In the genomic region with DNA sequence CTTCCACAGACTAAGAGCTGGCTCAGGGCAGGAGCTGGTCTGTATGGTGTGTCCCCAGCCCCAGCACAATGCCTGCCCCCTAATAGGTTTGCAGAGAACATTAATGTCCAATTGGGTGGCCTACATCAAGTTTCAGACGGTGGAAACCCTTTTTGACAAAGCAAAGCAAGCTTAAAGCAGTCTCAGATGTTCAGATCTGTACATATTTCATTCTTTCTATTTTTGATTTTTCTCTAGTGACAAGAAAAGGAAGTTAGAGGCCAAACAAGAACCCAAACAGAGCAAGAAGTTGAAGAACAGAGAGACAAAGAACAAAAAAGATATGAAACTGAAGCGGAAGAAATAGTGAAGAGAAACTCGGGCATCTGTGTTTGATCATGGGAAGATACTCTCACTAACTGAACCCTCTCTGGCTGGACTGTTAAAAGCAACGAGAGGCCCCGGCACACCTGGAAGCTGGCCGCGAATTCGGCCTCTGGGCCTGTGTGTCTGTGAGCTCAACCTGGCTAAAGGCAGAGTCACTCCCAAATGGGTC, we compare ENCODE assay signal across 19 cellular contexts. TPM values are rescaled to one million over a fixed set of nuclear protein-coding genes. Genes with fewer than 3 reads are reported as not detected.
DNase-seq lines count a peak whose midpoint lies in the region; ATAC-seq and TF ChIP-seq lines count a peak whose summit lies in the region.
"Had no signal": no experiment of that assay in that cellular context is flagged by ENCODE, and none has a peak within 500 bp of the region (broad histone marks: within the 10 kb centered on the region; RNA-seq: fewer than 3 reads in every experiment).

No MANE protein-coding gene starts in this region.

- no peak overlapping the region for H3K4me3 ChIP-seq in sigmoid colon
- H3K4me3 ChIP-seq: dorsolateral prefrontal cortex, lung, MG63, skin epidermis, thoracic aorta had no signal

- H3K9me3 ChIP-seq in sigmoid colon = no peaks in the 10 kb centered on the region
- H3K9me3 ChIP-seq: Caco-2, MG63, neutrophil, thoracic aorta had no signal

- TF ChIP-seq CTCF in sigmoid colon (IDR thresholded peaks at IDR 0.05) = no peak

- H3K9me3 Mint-ChIP-seq in activated CD8-positive, alpha-beta memory T cell treated with anti-CD3 and anti-CD28 coated beads, Interleukin-2, amount 10 ng/mL, durations not matched to agents 7 days and 5 days (ENCODE audit: low read depth) = no peaks in the 10 kb centered on the region
- no peaks in the 10 kb centered on the region for H3K9me3 Mint-ChIP-seq in stimulated activated naive B cell treated with anti-CD40 and anti-IgM and Interleukin-4, amounts not matched to agents 10 μg/mL and 1 μg/mL and 100 μg/mL, for 72 hours
- H3K9me3 Mint-ChIP-seq: activated T-cell treated with anti-CD3 and anti-CD28 coated beads, Interleukin-2, amount 50 U/mL, for 72 hours had no signal

- no peaks in the 10 kb centered on the region for H3K27me3 ChIP-seq in sigmoid colon
- H3K27me3 ChIP-seq: dorsolateral prefrontal cortex, MG63, neutrophil had no signal

- no peak overlapping the region for H3K4me3 Mint-ChIP-seq in activated CD8-positive, alpha-beta memory T cell treated with anti-CD3 and anti-CD28 coated beads, Interleukin-2, amount 10 ng/mL, durations not matched to agents 7 days and 5 days
- peak overlapping the region in 1 of 2 donors; percentile 26 for H3K4me3 Mint-ChIP-seq in stimulated activated naive B cell treated with anti-CD40 and anti-IgM and Interleukin-4, amounts not matched to agents 10 μg/mL and 1 μg/mL and 100 μg/mL, for 72 hours
- H3K4me3 Mint-ChIP-seq: activated T-cell treated with anti-CD3 and anti-CD28 coated beads, Interleukin-2, amount 50 U/mL, for 72 hours had no signal

- TF ChIP-seq POLR2A in sigmoid colon (IDR thresholded peaks at IDR 0.05) = no peak

- 77 to 88% methylated on average over 8 of the region's 8 CpGs for WGBS in sigmoid colon, 2 donors

- TF ChIP-seq EP300 in sigmoid colon (IDR thresholded peaks at IDR 0.05) = no peak

- ATAC-seq in activated CD8-positive, alpha-beta memory T cell treated with anti-CD3 and anti-CD28 coated beads, Interleukin-2, amount 10 ng/mL, durations not matched to agents 7 days and 5 days = no peak
- ATAC-seq in GM21786 (IDR thresholded peaks at IDR 0.05; ENCODE audit: unreplicated experiment) (peak; percentile 47), HG03520 (IDR thresholded peaks at IDR 0.05; ENCODE audit: unreplicated experiment) (peak; percentile 41), GM21619 (IDR thresholded peaks at IDR 0.05; ENCODE audit: unreplicated experiment) (no peak), HG03039 (IDR thresholded peaks at IDR 0.05; ENCODE audit: unreplicated experiment) (no peak)
- ATAC-seq in stimulated activated naive B cell treated with anti-CD40 and anti-IgM and Interleukin-4, amounts not matched to agents 10 μg/mL and 1 μg/mL and 100 μg/mL, for 72 hours (replicated peaks) = peak; percentile 53 to 67
- ATAC-seq: activated T-cell treated with anti-CD3 and anti-CD28 coated beads, Interleukin-2, amount 50 U/mL, for 72 hours had no signal

- no peak overlapping the region for H3K27ac ChIP-seq in sigmoid colon
- H3K27ac ChIP-seq: dorsolateral prefrontal cortex, neutrophil, skin epidermis, thoracic aorta had no signal

- intact Hi-C loops in sigmoid colon (cut with DNase I) = no loop called here

- peak overlapping the region; percentile 60 for H3K27ac Mint-ChIP-seq in activated CD8-positive, alpha-beta memory T cell treated with anti-CD3 and anti-CD28 coated beads, Interleukin-2, amount 10 ng/mL, durations not matched to agents 7 days and 5 days
- H3K27ac Mint-ChIP-seq in stimulated activated naive B cell treated with anti-CD40 and anti-IgM and Interleukin-4, amounts not matched to agents 10 μg/mL and 1 μg/mL and 100 μg/mL, for 72 hours = peak overlapping the region; percentile 81
- H3K27ac Mint-ChIP-seq: activated T-cell treated with anti-CD3 and anti-CD28 coated beads, Interleukin-2, amount 50 U/mL, for 72 hours had no signal

- DNase-seq in activated CD8-positive, alpha-beta memory T cell treated with anti-CD3 and anti-CD28 coated beads, Interleukin-2, amount 10 ng/mL, durations not matched to agents 7 days and 5 days = no peak
- DNase-seq in activated CD8-positive, alpha-beta memory T cell treated with anti-CD3 and anti-CD28 coated beads, Interleukin-2, amount 50 U/mL, for 4 hours = no peak
- no peak for DNase-seq in stimulated activated naive B cell treated with anti-CD40 and anti-IgM and Interleukin-4, amounts not matched to agents 10 μg/mL and 1 μg/mL and 100 μg/mL, for 72 hours
- no peak for DNase-seq in sigmoid colon
- DNase-seq: activated CD4-positive, CD25-positive, alpha-beta regulatory T cell treated with anti-CD3 and anti-CD28 coated beads, Interleukin-2, amount 50 U/mL, for 72 hours; activated T-cell treated with anti-CD3 and anti-CD28 coated beads, Interleukin-2, amount 50 U/mL, for 72 hours; Caco-2; dorsolateral prefrontal cortex; MG63; NCI-H2171 treated with DMSO at 0.1 percent for 48 hours; SW 1271 had no signal

- H3K4me1 ChIP-seq in sigmoid colon = no peaks in the 10 kb centered on the region
- H3K4me1 ChIP-seq: Caco-2 had no signal

- H3K4me1 Mint-ChIP-seq in activated CD8-positive, alpha-beta memory T cell treated with anti-CD3 and anti-CD28 coated beads, Interleukin-2, amount 10 ng/mL, durations not matched to agents 7 days and 5 days = no peaks in the 10 kb centered on the region
- H3K4me1 Mint-ChIP-seq in stimulated activated naive B cell treated with anti-CD40 and anti-IgM and Interleukin-4, amounts not matched to agents 10 μg/mL and 1 μg/mL and 100 μg/mL, for 72 hours = peaks cover 14 to 25% of the 10 kb centered on the region in 2 donors

- no peaks in the 10 kb centered on the region for H3K27me3 Mint-ChIP-seq in activated CD8-positive, alpha-beta memory T cell treated with anti-CD3 and anti-CD28 coated beads, Interleukin-2, amount 10 ng/mL, durations not matched to agents 7 days and 5 days
- H3K27me3 Mint-ChIP-seq in stimulated activated naive B cell treated with anti-CD40 and anti-IgM and Interleukin-4, amounts not matched to agents 10 μg/mL and 1 μg/mL and 100 μg/mL, for 72 hours = no peaks in the 10 kb centered on the region

- peaks cover 44 to 100% (median 62%) of the 10 kb centered on the region in 4 donors for H3K36me3 ChIP-seq in sigmoid colon

- peaks cover 32% of the 10 kb centered on the region for H3K36me3 Mint-ChIP-seq in activated CD8-positive, alpha-beta memory T cell treated with anti-CD3 and anti-CD28 coated beads, Interleukin-2, amount 10 ng/mL, durations not matched to agents 7 days and 5 days
- peaks cover 56 to 75% of the 10 kb centered on the region in 2 donors for H3K36me3 Mint-ChIP-seq in stimulated activated naive B cell treated with anti-CD40 and anti-IgM and Interleukin-4, amounts not matched to agents 10 μg/mL and 1 μg/mL and 100 μg/mL, for 72 hours

- CTCF ChIA-PET in activated CD8-positive, alpha-beta memory T cell treated with anti-CD3 and anti-CD28 coated beads, Interleukin-2, amount 10 ng/mL, durations not matched to agents 7 days and 5 days (lab: Charles Lee) = interaction anchor here (1.3 kb wide), 1 partner anchor 211 kb away, joined by 3 read pairs; the partner anchor contains the start of gene ABTB2

RNA-seq across cellular contexts. Expression of gene NAT10, which starts 40.5 kb away (rescaled TPM):
- total RNA-seq in activated CD8-positive, alpha-beta memory T cell treated with anti-CD3 and anti-CD28 coated beads, Interleukin-2, amount 10 ng/mL, durations not matched to agents 7 days and 5 days = 10 to 100 TPM; 63.8 to 93.9 TPM
- total RNA-seq in sigmoid colon = 10 to 100 TPM; 13.2 to 28.0 (median 19.4) TPM
- 10 to 100 TPM in 1 of 3 donors, 1 to 10 TPM in 2; 5.3 to 35.4 (median 7.2) TPM for polyA plus RNA-seq in sigmoid colon

Comparison
In these comparisons a context has a peak if more than half of its experiments do, and no peak if none do; other contexts are left out.
1. ATAC-seq: peak in GM21786 (single experiment), HG03520 (single experiment) and stimulated activated naive B cell treated with anti-CD40 and anti-IgM and Interleukin-4, amounts not matched to agents 10 μg/mL and 1 μg/mL and 100 μg/mL, for 72 hours (2 of 2); none in activated CD8-positive, alpha-beta memory T cell treated with anti-CD3 and anti-CD28 coated beads, Interleukin-2, amount 10 ng/mL, durations not matched to agents 7 days and 5 days (single experiment), GM21619 (single experiment) and HG03039 (single experiment).